Comparison of ENCODE assay signal across 22 cellular contexts in genomic region chr1:232168513-232168912, GRCh38.
DNase-seq lines count a peak whose midpoint lies in the region; ATAC-seq and TF ChIP-seq lines count a peak whose summit lies in the region.
"Had no signal": no experiment of that assay in that cellular context is flagged by ENCODE, and none has a peak within 500 bp of the region (broad histone marks: within the 10 kb centered on the region; RNA-seq: fewer than 3 reads in every experiment).

No MANE protein-coding gene starts in this region.

- no peak overlapping the region for H3K27ac ChIP-seq in esophagus muscularis mucosa (replicated peaks in 1 of 4)
- H3K27ac ChIP-seq in naive thymus-derived CD4-positive, alpha-beta T cell (ENCODE audit: low read depth, low read length), result no peak overlapping the region
- no peak overlapping the region for H3K27ac ChIP-seq in GM23248
- H3K27ac ChIP-seq: A549; BLaER1 treated with 17β-estradiol and CSF1 and Interleukin-3, amounts not matched to agents 10 nM and 100 nM had no signal

- H3K36me3 ChIP-seq in esophagus muscularis mucosa, result no peaks in the 10 kb centered on the region
- no peaks in the 10 kb centered on the region for H3K36me3 ChIP-seq in neuron (ENCODE audit: insufficient read depth, low read length)
- H3K36me3 ChIP-seq in naive thymus-derived CD4-positive, alpha-beta T cell (ENCODE audit: control insufficient read depth in 2 of 3, insufficient read depth in 3 of 3, low read length in 3 of 3), result no peaks in the 10 kb centered on the region
- H3K36me3 ChIP-seq in GM23248 (ENCODE audit: low read depth), result no peaks in the 10 kb centered on the region
- H3K36me3 ChIP-seq: BE2C; BLaER1 treated with 17β-estradiol and CSF1 and Interleukin-3, amounts not matched to agents 10 nM and 100 nM had no signal

- in situ Hi-C loops in GM23248 (cut with MboI), result no loop called here

- H3K9me3 Mint-ChIP-seq in naive thymus-derived CD4-positive, alpha-beta T cell, result peaks cover 0 to 13% (median 3%) of the 10 kb centered on the region in 11 donors
- H3K9me3 Mint-ChIP-seq in activated CD4-positive, alpha-beta T cell treated with anti-CD3 and anti-CD28 coated beads, Interleukin-2, amount 10 ng/mL, durations not matched to agents 24 days and 14 days, result no peaks in the 10 kb centered on the region
- H3K9me3 Mint-ChIP-seq: CD4-positive, alpha-beta T cell had no signal

- no peaks in the 10 kb centered on the region for H3K27me3 ChIP-seq in esophagus muscularis mucosa
- H3K27me3 ChIP-seq in neuron (ENCODE audit: insufficient read depth, low read length), result no peaks in the 10 kb centered on the region
- H3K27me3 ChIP-seq in naive thymus-derived CD4-positive, alpha-beta T cell (ENCODE audit: control insufficient read depth in 2 of 2, insufficient read depth in 2 of 2, low read length in 2 of 2), result no peaks in the 10 kb centered on the region
- H3K27me3 ChIP-seq in GM23248 (replicated peaks; ENCODE audit: insufficient read depth), result no peaks in the 10 kb centered on the region
- H3K27me3 ChIP-seq: BE2C; BLaER1 treated with 17β-estradiol and CSF1 and Interleukin-3, amounts not matched to agents 10 nM and 100 nM had no signal

- peak overlapping the region; percentile 9 for H2AFZ ChIP-seq in neuron (ENCODE audit: low read depth, low read length)
- no peak overlapping the region for H2AFZ ChIP-seq in GM23248

- CTCF ChIA-PET in naive thymus-derived CD4-positive, alpha-beta T cell (lab: Charles Lee), result no interaction called here

- ATAC-seq in left colon, result peak; percentile 67
- ATAC-seq in naive thymus-derived CD4-positive, alpha-beta T cell, result no peak
- ATAC-seq: A549, GM12878 had no signal

- no peaks in the 10 kb centered on the region for H3K4me1 ChIP-seq in esophagus muscularis mucosa
- peaks cover 13% of the 10 kb centered on the region for H3K4me1 ChIP-seq in neuron (ENCODE audit: insufficient read depth, low read length)
- no peaks in the 10 kb centered on the region for H3K4me1 ChIP-seq in naive thymus-derived CD4-positive, alpha-beta T cell (ENCODE audit: control insufficient read depth in 2 of 2, insufficient read depth in 2 of 2, low read length in 2 of 2)
- no peaks in the 10 kb centered on the region for H3K4me1 ChIP-seq in GM23248 (ENCODE audit: insufficient read depth)
- H3K4me1 ChIP-seq: BE2C had no signal

- no peak for TF ChIP-seq CTCF in esophagus muscularis mucosa (IDR thresholded peaks at IDR 0.05)

- no peak for TF ChIP-seq POLR2A in esophagus muscularis mucosa (IDR thresholded peaks at IDR 0.05; ENCODE audit: low read depth)

- POLR2A ChIA-PET in naive thymus-derived CD4-positive, alpha-beta T cell (lab: Charles Lee), result no interaction called here

- H4K20me1 ChIP-seq in GM23248 (ENCODE audit: insufficient read depth), result no peaks in the 10 kb centered on the region
- H4K20me1 ChIP-seq: BLaER1 treated with 17β-estradiol and CSF1 and Interleukin-3, amounts not matched to agents 10 nM and 100 nM had no signal

- H3K9me3 ChIP-seq in esophagus muscularis mucosa (no peaks in the 10 kb centered on the region), neuron (ENCODE audit: low read length) (peaks cover 2% of the 10 kb centered on the region), GM23248 (ENCODE audit: low read depth) (no peaks in the 10 kb centered on the region)
- no peaks in the 10 kb centered on the region for H3K9me3 ChIP-seq in naive thymus-derived CD4-positive, alpha-beta T cell (ENCODE audit: control insufficient read depth in 2 of 3, low read length in 3 of 3)
- H3K9me3 ChIP-seq: A549, BE2C had no signal

- DNase-seq in esophagus muscularis mucosa (ENCODE audit: extremely low spot score) (peak; percentile 37), left colon (no peak), GM23248 (no peak)
- DNase-seq in naive thymus-derived CD4-positive, alpha-beta T cell, result no peak
- no peak for DNase-seq in activated CD4-positive, alpha-beta T cell treated with anti-CD3 and anti-CD28 coated beads, Interleukin-2, amount 10 ng/mL, durations not matched to agents 24 days and 14 days
- DNase-seq: 8988T; ACHN; AML-193; BE2C; CD4-positive, alpha-beta T cell; CD8-positive, alpha-beta memory T cell; DMS 273 treated with DMSO at 0.1 percent for 48 hours; DMS79; EL; GDM1; H7; HCEC 1CT had no signal

- no peak overlapping the region for H3K9ac ChIP-seq in GM23248
- H3K9ac ChIP-seq: BLaER1 treated with 17β-estradiol and CSF1 and Interleukin-3, amounts not matched to agents 10 nM and 100 nM had no signal

- no peak overlapping the region for H3K4me3 ChIP-seq in esophagus muscularis mucosa
- H3K4me3 ChIP-seq in neuron (ENCODE audit: low read length), result no peak overlapping the region
- no peak overlapping the region for H3K4me3 ChIP-seq in naive thymus-derived CD4-positive, alpha-beta T cell (ENCODE audit: low read length)
- H3K4me3 ChIP-seq in GM23248, result no peak overlapping the region
- H3K4me3 ChIP-seq: A549; BLaER1 treated with 17β-estradiol and CSF1 and Interleukin-3, amounts not matched to agents 10 nM and 100 nM; GM12878 had no signal

- no peaks in the 10 kb centered on the region for H3K79me2 ChIP-seq in GM23248 (ENCODE audit: insufficient read depth)

- intact Hi-C loops in esophagus muscularis mucosa (cut with DNase I) (no loop called here), left colon (cut with DNase I, micrococcal nuclease) (no loop called here)
- intact Hi-C loops in naive thymus-derived CD4-positive, alpha-beta T cell (cut with micrococcal nuclease), result no loop called here
- intact Hi-C loops in activated CD4-positive, alpha-beta T cell treated with anti-CD3 and anti-CD28 coated beads, Interleukin-2, amount 10 ng/mL, durations not matched to agents 24 days and 14 days (cut with micrococcal nuclease), result no loop called here

- no peaks in the 10 kb centered on the region for H3K9me2 ChIP-seq in GM23248 (ENCODE audit: insufficient read depth)

- no peaks in the 10 kb centered on the region for H3K36me3 Mint-ChIP-seq in naive thymus-derived CD4-positive, alpha-beta T cell
- no peaks in the 10 kb centered on the region for H3K36me3 Mint-ChIP-seq in activated CD4-positive, alpha-beta T cell treated with anti-CD3 and anti-CD28 coated beads, Interleukin-2, amount 10 ng/mL, durations not matched to agents 24 days and 14 days (ENCODE audit: low read depth)
- H3K36me3 Mint-ChIP-seq: CD14-positive monocyte had no signal

- peaks cover 0 to 14% (median 8%) of the 10 kb centered on the region in 5 donors for H3K27me3 Mint-ChIP-seq in naive thymus-derived CD4-positive, alpha-beta T cell
- H3K27me3 Mint-ChIP-seq in activated CD4-positive, alpha-beta T cell treated with anti-CD3 and anti-CD28 coated beads, Interleukin-2, amount 10 ng/mL, durations not matched to agents 24 days and 14 days, result peaks cover 1% of the 10 kb centered on the region
- H3K27me3 Mint-ChIP-seq: CD4-positive, alpha-beta T cell had no signal

- WGBS in esophagus muscularis mucosa, result 98% methylated on average over 2 of the region's 2 CpGs
- WGBS in GM23248 (ENCODE audit: low coverage in 1 of 2, low lambda C conversion rate in 2 of 2, missing lambda C conversion rate in 2 of 2), 2 experiments, result 68 to 76% methylated on average over 2 of the region's 2 CpGs

- TF ChIP-seq EP300 in esophagus muscularis mucosa (IDR thresholded peaks at IDR 0.05), result no peak

- no peak overlapping the region for H3K4me3 Mint-ChIP-seq in naive thymus-derived CD4-positive, alpha-beta T cell
- H3K4me3 Mint-ChIP-seq in activated CD4-positive, alpha-beta T cell treated with anti-CD3 and anti-CD28 coated beads, Interleukin-2, amount 10 ng/mL, durations not matched to agents 24 days and 14 days, result no peak overlapping the region
- H3K4me3 Mint-ChIP-seq: CD14-positive monocyte; CD4-positive, alpha-beta T cell; CD8-positive, alpha-beta memory T cell had no signal

- H3K27ac Mint-ChIP-seq in naive thymus-derived CD4-positive, alpha-beta T cell, result no peak overlapping the region
- no peak overlapping the region for H3K27ac Mint-ChIP-seq in activated CD4-positive, alpha-beta T cell treated with anti-CD3 and anti-CD28 coated beads, Interleukin-2, amount 10 ng/mL, durations not matched to agents 24 days and 14 days
- H3K27ac Mint-ChIP-seq: CD14-positive monocyte; CD4-positive, alpha-beta T cell; CD8-positive, alpha-beta memory T cell had no signal

- no peak overlapping the region for H3K4me2 ChIP-seq in GM23248 (ENCODE audit: unreplicated experiment)
- H3K4me2 ChIP-seq: A549; BLaER1 treated with 17β-estradiol and CSF1 and Interleukin-3, amounts not matched to agents 10 nM and 100 nM had no signal

- H3K4me1 Mint-ChIP-seq in naive thymus-derived CD4-positive, alpha-beta T cell, result peaks cover 0 to 12% (median 10%) of the 10 kb centered on the region in 7 donors
- no peaks in the 10 kb centered on the region for H3K4me1 Mint-ChIP-seq in activated CD4-positive, alpha-beta T cell treated with anti-CD3 and anti-CD28 coated beads, Interleukin-2, amount 10 ng/mL, durations not matched to agents 24 days and 14 days

- no peaks in the 10 kb centered on the region for H3F3A ChIP-seq in GM23248 (ENCODE audit: insufficient read depth)
